ENCODE assay signal across 32 cellular contexts in the genomic region with DNA sequence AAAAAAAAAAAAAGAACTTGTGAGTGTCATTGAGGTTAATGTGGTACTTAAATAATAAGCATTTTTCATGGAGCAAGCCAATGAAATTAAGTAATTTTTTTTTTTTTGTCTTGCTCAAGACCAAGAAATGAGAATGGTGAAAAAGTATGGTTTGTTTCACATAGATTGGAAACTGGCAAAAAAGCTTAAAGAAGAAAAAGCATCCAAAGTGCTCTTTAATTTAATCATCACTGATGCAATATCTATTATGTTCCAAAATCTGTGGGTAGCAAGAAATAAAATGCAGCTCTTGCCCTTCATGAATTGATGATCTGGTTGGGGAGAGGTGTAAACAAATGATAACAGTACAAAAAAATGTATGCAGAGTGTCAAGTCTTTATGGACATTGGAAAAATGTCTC.
DNase-seq lines count a peak whose midpoint lies in the region; ATAC-seq, FAIRE-seq and TF ChIP-seq lines count a peak whose summit lies in the region.
"Had no signal": no experiment of that assay in that cellular context is flagged by ENCODE, and none has a peak within 500 bp of the region (broad histone marks: within the 10 kb centered on the region; RNA-seq: fewer than 3 reads in every experiment).

No MANE protein-coding gene starts in this region.

- H3K27me3 ChIP-seq in SK-N-SH (ENCODE audit: insufficient read depth), result no peaks in the 10 kb centered on the region
- H3K27me3 ChIP-seq in mesendoderm (ENCODE audit: insufficient read depth, low read length, poor library complexity), result no peaks in the 10 kb centered on the region
- H3K27me3 ChIP-seq: BE2C; BLaER1; BLaER1 treated with 17β-estradiol and CSF1 and Interleukin-3, amounts not matched to agents 10 nM and 100 nM had no signal

- no peak for TF ChIP-seq POLR2A in H54 (IDR thresholded peaks at IDR 0.05; ENCODE audit: low read depth, low read length)

- CTCF ChIA-PET in SK-N-SH (lab: Yijun Ruan, JAX), result no interaction called here

- FAIRE-seq in H54 (lab: Jason Lieb, UNC), result peak; percentile 58
- no peak for FAIRE-seq in D721Med (lab: Jason Lieb, UNC)
- FAIRE-seq: A204.1, A549 had no signal

- no peaks in the 10 kb centered on the region for H3K9me3 ChIP-seq in SK-N-SH
- H3K9me3 ChIP-seq: A549, BE2C, BLaER1 had no signal

- no peak overlapping the region for H2AK5ac ChIP-seq in mesendoderm (ENCODE audit: low read length)

- DNase-seq in SK-N-SH (no peak), H54 (ENCODE audit: insufficient read length, low spot score) (no peak), mesendoderm (no peak), D721Med (ENCODE audit: insufficient read length, low spot score) (no peak)
- DNase-seq: 8988T; ACHN; AML-193; BE2C; C1 segment of cervical spinal cord; Caco-2; Calu3; CD4-positive, alpha-beta memory T cell; CD4-positive, alpha-beta T cell; CD4-positive, CD25-positive, alpha-beta regulatory T cell; CD8-positive, alpha-beta memory T cell; CD8-positive, alpha-beta T cell; COR-L47; DMS 273 treated with DMSO at 0.1 percent for 48 hours; DMS153; DMS53; DMS79; DMS79 treated with DMSO at 0.1 percent for 48 hours; DND-41; EL had no signal

- no peak overlapping the region for H3K56ac ChIP-seq in mesendoderm (ENCODE audit: low read length)

- no peak overlapping the region for H3K23ac ChIP-seq in mesendoderm (ENCODE audit: low read length)

- no peak overlapping the region for H3K4ac ChIP-seq in mesendoderm (ENCODE audit: low read depth, low read length)

- no peaks in the 10 kb centered on the region for H3K79me1 ChIP-seq in mesendoderm (ENCODE audit: low read length)

- no peaks in the 10 kb centered on the region for H3K79me2 ChIP-seq in SK-N-SH (ENCODE audit: insufficient read depth)
- no peaks in the 10 kb centered on the region for H3K79me2 ChIP-seq in mesendoderm (ENCODE audit: control insufficient read depth, insufficient read depth, low read length)

- H3K9me2 ChIP-seq in SK-N-SH, result no peaks in the 10 kb centered on the region

- H3K4me3 ChIP-seq in SK-N-SH (ENCODE audit: low read depth in 2 of 2, low read length in 1 of 2) (no peak overlapping the region), mesendoderm (ENCODE audit: low read length) (no peak overlapping the region)
- H3K4me3 ChIP-seq: A549; BLaER1; BLaER1 treated with 17β-estradiol and CSF1 and Interleukin-3, amounts not matched to agents 10 nM and 100 nM had no signal

- H3K4me1 ChIP-seq in SK-N-SH (ENCODE audit: control insufficient read depth in 1 of 2, insufficient read depth in 2 of 2, low read depth in 1 of 2, low read length in 1 of 2), result no peaks in the 10 kb centered on the region
- H3K4me1 ChIP-seq in mesendoderm (ENCODE audit: control insufficient read depth, low read depth, low read length), result peaks cover 2% of the 10 kb centered on the region
- H3K4me1 ChIP-seq: A549; BE2C; BLaER1; BLaER1 treated with 17β-estradiol and CSF1 and Interleukin-3, amounts not matched to agents 10 nM and 100 nM; Caco-2 had no signal

- TF ChIP-seq RAD21 in SK-N-SH (IDR thresholded peaks at IDR 0.05; ENCODE audit: low read length), result no peak

- ATAC-seq in SK-N-SH treated with all-trans-retinoic acid at 6 μM for 48 hours (no peak), GM18873 (IDR thresholded peaks at IDR 0.05; ENCODE audit: low FRiP score, unreplicated experiment) (no peak)
- ATAC-seq: A549; CD8-positive, alpha-beta T cell had no signal

- POLR2A ChIA-PET in SK-N-SH (lab: Yijun Ruan, JAX), result no interaction called here

- no peaks in the 10 kb centered on the region for H4K20me1 ChIP-seq in SK-N-SH (ENCODE audit: insufficient read depth)
- H4K20me1 ChIP-seq: BLaER1; BLaER1 treated with 17β-estradiol and CSF1 and Interleukin-3, amounts not matched to agents 10 nM and 100 nM had no signal

- peak overlapping the region; percentile 67 for H2BK120ac ChIP-seq in mesendoderm (ENCODE audit: low read depth, low read length)

- no peak overlapping the region for H2AFZ ChIP-seq in SK-N-SH (ENCODE audit: low read depth)

- H3K4me2 ChIP-seq in SK-N-SH (no peak overlapping the region), mesendoderm (ENCODE audit: low read length) (no peak overlapping the region)
- H3K4me2 ChIP-seq: A549; BLaER1; BLaER1 treated with 17β-estradiol and CSF1 and Interleukin-3, amounts not matched to agents 10 nM and 100 nM had no signal

- H2BK15ac ChIP-seq in mesendoderm (replicated peaks; ENCODE audit: low read depth), result peak overlapping the region; percentile 74

- no peak for TF ChIP-seq EP300 in SK-N-SH (IDR thresholded peaks at IDR 0.05; ENCODE audit: borderline replicate concordance in 1 of 2, low read depth in 1 of 2, low read length in 1 of 2)

- no peak overlapping the region for H4K8ac ChIP-seq in mesendoderm (ENCODE audit: low read depth, low read length)

- no peaks in the 10 kb centered on the region for H3K36me3 ChIP-seq in SK-N-SH (replicated peaks in 1 of 2; ENCODE audit: control insufficient read depth in 1 of 2, insufficient read depth in 2 of 2, low read length in 1 of 2)
- no peaks in the 10 kb centered on the region for H3K36me3 ChIP-seq in mesendoderm (ENCODE audit: control insufficient read depth, insufficient read depth, low read length)
- H3K36me3 ChIP-seq: BE2C; BLaER1; BLaER1 treated with 17β-estradiol and CSF1 and Interleukin-3, amounts not matched to agents 10 nM and 100 nM had no signal

- H3K18ac ChIP-seq in mesendoderm (ENCODE audit: low read length), result no peak overlapping the region

- H3K9ac ChIP-seq in SK-N-SH (no peak overlapping the region), mesendoderm (ENCODE audit: low read length) (no peak overlapping the region)
- H3K9ac ChIP-seq: BLaER1; BLaER1 treated with 17β-estradiol and CSF1 and Interleukin-3, amounts not matched to agents 10 nM and 100 nM had no signal

- H3K27ac ChIP-seq in SK-N-SH (ENCODE audit: low read depth in 2 of 2, low read length in 1 of 2) (no peak overlapping the region), mesendoderm (ENCODE audit: low read depth, low read length) (no peak overlapping the region)
- H3K27ac ChIP-seq: 22Rv1; A549; BLaER1; BLaER1 treated with 17β-estradiol and CSF1 and Interleukin-3, amounts not matched to agents 10 nM and 100 nM; C4-2B had no signal

- TF ChIP-seq CTCF in SK-N-SH (IDR thresholded peaks at IDR 0.05), result no peak
- TF ChIP-seq CTCF in D721Med (IDR thresholded peaks at IDR 0.05; ENCODE audit: insufficient read depth, missing control alignments), result no peak

- no peak overlapping the region for H4K5ac ChIP-seq in mesendoderm (ENCODE audit: low read length)

- H2BK5ac ChIP-seq in mesendoderm (ENCODE audit: low read length), result no peak overlapping the region

- no peaks in the 10 kb centered on the region for H3F3A ChIP-seq in SK-N-SH (replicated peaks; ENCODE audit: insufficient read depth)

TF ChIP-seq in SK-N-SH treated with all-trans-retinoic acid at 6 μM for 48 hours, 23 proteins besides CTCF, POLR2A, EP300 and RAD21:
- TF ChIP-seq ZNF8 (CRISPR knock-in tag; IDR thresholded peaks at IDR 0.05) (no peak), RARB (CRISPR knock-in tag; IDR thresholded peaks at IDR 0.05) (no peak), ISL1 (CRISPR knock-in tag; IDR thresholded peaks at IDR 0.05) (peak; percentile 96)
- TF ChIP-seq, protein P1, sequence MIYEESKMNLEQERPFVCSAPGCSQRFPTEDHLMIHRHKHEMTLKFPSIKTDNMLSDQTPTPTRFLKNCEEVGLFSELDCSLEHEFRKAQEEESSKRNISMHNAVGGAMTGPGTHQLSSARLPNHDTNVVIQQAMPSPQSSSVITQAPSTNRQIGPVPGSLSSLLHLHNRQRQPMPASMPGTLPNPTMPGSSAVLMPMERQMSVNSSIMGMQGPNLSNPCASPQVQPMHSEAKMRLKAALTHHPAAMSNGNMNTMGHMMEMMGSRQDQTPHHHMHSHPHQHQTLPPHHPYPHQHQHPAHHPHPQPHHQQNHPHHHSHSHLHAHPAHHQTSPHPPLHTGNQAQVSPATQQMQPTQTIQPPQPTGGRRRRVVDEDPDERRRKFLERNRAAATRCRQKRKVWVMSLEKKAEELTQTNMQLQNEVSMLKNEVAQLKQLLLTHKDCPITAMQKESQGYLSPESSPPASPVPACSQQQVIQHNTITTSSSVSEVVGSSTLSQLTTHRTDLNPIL (CRISPR knock-in tag; IDR thresholded peaks at IDR 0.05; ENCODE audit: low read depth), result no peak

TF ChIP-seq in SK-N-SH, 30 proteins besides CTCF, POLR2A, EP300 and RAD21 (continues in another document):
- TF ChIP-seq, protein P2, sequence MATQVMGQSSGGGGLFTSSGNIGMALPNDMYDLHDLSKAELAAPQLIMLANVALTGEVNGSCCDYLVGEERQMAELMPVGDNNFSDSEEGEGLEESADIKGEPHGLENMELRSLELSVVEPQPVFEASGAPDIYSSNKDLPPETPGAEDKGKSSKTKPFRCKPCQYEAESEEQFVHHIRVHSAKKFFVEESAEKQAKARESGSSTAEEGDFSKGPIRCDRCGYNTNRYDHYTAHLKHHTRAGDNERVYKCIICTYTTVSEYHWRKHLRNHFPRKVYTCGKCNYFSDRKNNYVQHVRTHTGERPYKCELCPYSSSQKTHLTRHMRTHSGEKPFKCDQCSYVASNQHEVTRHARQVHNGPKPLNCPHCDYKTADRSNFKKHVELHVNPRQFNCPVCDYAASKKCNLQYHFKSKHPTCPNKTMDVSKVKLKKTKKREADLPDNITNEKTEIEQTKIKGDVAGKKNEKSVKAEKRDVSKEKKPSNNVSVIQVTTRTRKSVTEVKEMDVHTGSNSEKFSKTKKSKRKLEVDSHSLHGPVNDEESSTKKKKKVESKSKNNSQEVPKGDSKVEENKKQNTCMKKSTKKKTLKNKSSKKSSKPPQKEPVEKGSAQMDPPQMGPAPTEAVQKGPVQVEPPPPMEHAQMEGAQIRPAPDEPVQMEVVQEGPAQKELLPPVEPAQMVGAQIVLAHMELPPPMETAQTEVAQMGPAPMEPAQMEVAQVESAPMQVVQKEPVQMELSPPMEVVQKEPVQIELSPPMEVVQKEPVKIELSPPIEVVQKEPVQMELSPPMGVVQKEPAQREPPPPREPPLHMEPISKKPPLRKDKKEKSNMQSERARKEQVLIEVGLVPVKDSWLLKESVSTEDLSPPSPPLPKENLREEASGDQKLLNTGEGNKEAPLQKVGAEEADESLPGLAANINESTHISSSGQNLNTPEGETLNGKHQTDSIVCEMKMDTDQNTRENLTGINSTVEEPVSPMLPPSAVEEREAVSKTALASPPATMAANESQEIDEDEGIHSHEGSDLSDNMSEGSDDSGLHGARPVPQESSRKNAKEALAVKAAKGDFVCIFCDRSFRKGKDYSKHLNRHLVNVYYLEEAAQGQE (IDR thresholded peaks at IDR 0.05; ENCODE audit: low read depth, low read length), result no peak
